Comparison of ENCODE assay signal across 20 cellular contexts in the genomic region with DNA sequence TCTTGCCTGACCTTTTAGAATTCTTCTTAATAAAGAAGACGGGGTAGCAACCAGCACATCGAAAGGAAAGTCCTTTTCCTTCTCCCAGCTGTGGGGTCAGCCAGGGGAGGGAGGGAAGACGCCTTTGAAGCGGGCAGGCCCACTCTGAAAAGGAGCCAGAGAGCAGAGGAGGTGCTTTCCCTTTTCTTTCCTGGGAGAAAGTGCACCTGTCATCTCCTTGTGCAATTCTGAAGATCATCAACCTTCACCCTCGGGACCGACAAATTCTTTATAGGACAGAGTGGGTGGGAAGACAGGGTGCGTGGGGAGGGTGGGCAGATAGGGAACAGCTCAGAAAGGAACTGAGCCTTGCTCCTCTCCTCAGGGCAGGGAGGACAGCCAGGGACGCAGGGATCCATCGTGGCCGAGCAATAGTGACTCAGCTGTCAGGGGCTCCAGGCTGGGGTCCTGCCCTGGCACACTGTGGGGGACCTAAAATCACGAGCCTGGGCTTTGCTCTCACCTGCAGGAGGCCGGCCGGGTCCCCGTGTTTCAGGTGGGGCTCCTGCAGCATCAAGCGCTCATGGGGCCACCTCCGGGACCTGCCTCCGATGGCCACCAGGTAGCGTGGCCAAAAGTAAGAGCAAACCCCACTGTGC.
"Had no signal": no experiment of that assay in that cellular context is flagged by ENCODE, and none has a peak within 500 bp of the region (broad histone marks: within the 10 kb centered on the region; RNA-seq: fewer than 3 reads in every experiment).

No MANE protein-coding gene starts in this region.

- H3K27ac Mint-ChIP-seq: activated CD4-positive, alpha-beta T cell treated with anti-CD3 and anti-CD28 coated beads, Interleukin-2, amount 10 ng/mL, durations not matched to agents 7 days and 5 days; activated naive CD4-positive, alpha-beta T cell treated with anti-CD3 and anti-CD28 coated beads, Interleukin-2, amount 50 U/mL, for 24 hours; memory B cell had no signal

- H3K27me3 ChIP-seq: hepatocyte had no signal

- H3K4me1 Mint-ChIP-seq: activated CD4-positive, alpha-beta T cell treated with anti-CD3 and anti-CD28 coated beads, Interleukin-2, amount 10 ng/mL, durations not matched to agents 7 days and 5 days; activated naive CD4-positive, alpha-beta T cell treated with anti-CD3 and anti-CD28 coated beads, Interleukin-2, amount 50 U/mL, for 24 hours; memory B cell had no signal

- H3K4me1 ChIP-seq: adrenal gland, parathyroid adenoma, tibial artery had no signal

- H3K9ac ChIP-seq: parathyroid adenoma had no signal

- H3K9me3 ChIP-seq: adrenal gland, tibial artery had no signal

- H3K36me3 ChIP-seq: adrenal gland, tibial artery had no signal

- FAIRE-seq: islet of Langerhans, urothelium cell line had no signal

- H3K4me3 Mint-ChIP-seq: activated CD4-positive, alpha-beta T cell treated with anti-CD3 and anti-CD28 coated beads, Interleukin-2, amount 10 ng/mL, durations not matched to agents 7 days and 5 days; activated naive CD4-positive, alpha-beta T cell treated with anti-CD3 and anti-CD28 coated beads, Interleukin-2, amount 50 U/mL, for 24 hours; memory B cell had no signal

- H3K27me3 Mint-ChIP-seq: activated CD4-positive, alpha-beta T cell treated with anti-CD3 and anti-CD28 coated beads, Interleukin-2, amount 10 ng/mL, durations not matched to agents 7 days and 5 days had no signal

- H3K27ac ChIP-seq: adrenal gland, hepatocyte, parathyroid adenoma, tibial artery had no signal

- H3K79me2 ChIP-seq: hepatocyte, parathyroid adenoma had no signal

- H2AFZ ChIP-seq: hepatocyte, parathyroid adenoma had no signal

- ATAC-seq: activated CD4-positive, CD25-positive, alpha-beta regulatory T cell treated with anti-CD3 and anti-CD28 coated beads, Interleukin-2, amount 50 U/mL, for 24 hours had no signal

- H3K4me3 ChIP-seq: adrenal gland, hepatocyte, tibial artery had no signal

- DNase-seq: activated CD4-positive, alpha-beta T cell treated with anti-CD3 and anti-CD28 coated beads, Interleukin-2, amount 10 ng/mL, durations not matched to agents 7 days and 5 days; activated CD8-positive, alpha-beta memory T cell treated with anti-CD3 and anti-CD28 coated beads, Interleukin-2, amount 50 U/mL, for 48 hours; activated effector memory CD4-positive, alpha-beta T cell treated with anti-CD3 and anti-CD28 coated beads, Interleukin-2, amount 50 U/mL, for 16 hours; activated T-cell treated with anti-CD3 and anti-CD28 coated beads, Interleukin-2, amount 50 U/mL, for 48 hours; adrenal gland; dermis blood vessel endothelial cell; effector memory CD4-positive, alpha-beta T cell; stimulated activated CD4-positive, alpha-beta T cell treated with anti-CD3 and anti-CD28 coated beads, Interleukin-12 subunit alpha, Interleukin-12 subunit beta, amount 100 ng/mL, for 4 hours; stimulated activated CD4-positive, alpha-beta T cell treated with anti-CD3 and anti-CD28 coated beads, Interleukin-1b, Interleukin-23, amount 100 ng/mL, for 48 hours; stimulated activated CD8-positive, alpha-beta memory T cell treated with anti-CD3 and anti-CD28 coated beads, Interleukin-4, amount 100 ng/mL, for 48 hours; stimulated activated naive CD4-positive, alpha-beta T cell treated with Interleukin-2 at 50 U/mL for 16 hours; T1000; tibial artery had no signal

- H3K4me2 ChIP-seq: hepatocyte had no signal

- H3K36me3 Mint-ChIP-seq: activated naive CD4-positive, alpha-beta T cell treated with anti-CD3 and anti-CD28 coated beads, Interleukin-2, amount 50 U/mL, for 24 hours; memory B cell had no signal
